Comparison of ENCODE assay signal across 26 cellular contexts in genomic region chr2:13485256-13485655, GRCh38.
DNase-seq lines count a peak whose midpoint lies in the region; ATAC-seq, FAIRE-seq and TF ChIP-seq lines count a peak whose summit lies in the region.
"Had no signal": no experiment of that assay in that cellular context is flagged by ENCODE, and none has a peak within 500 bp of the region (broad histone marks: within the 10 kb centered on the region; RNA-seq: fewer than 3 reads in every experiment).

No MANE protein-coding gene starts in this region.

- no peaks in the 10 kb centered on the region for H3K36me3 Mint-ChIP-seq in endothelial cell (ENCODE audit: low read depth, unreplicated experiment)
- H3K36me3 Mint-ChIP-seq: CD14-positive monocyte; CD4-positive, alpha-beta memory T cell; CD4-positive, CD25-positive, alpha-beta regulatory T cell; CD8-positive, alpha-beta memory T cell had no signal

- H3K4me3 Mint-ChIP-seq in endothelial cell (ENCODE audit: unreplicated experiment): no peak overlapping the region
- H3K4me3 Mint-ChIP-seq: B cell; CD14-positive monocyte; CD4-positive, alpha-beta memory T cell; CD4-positive, CD25-positive, alpha-beta regulatory T cell; CD8-positive, alpha-beta memory T cell had no signal

- 45% methylated on average over 2 of the region's 2 CpGs for WGBS in SK-N-SH (ENCODE audit: low lambda C conversion rate)

- H3K79me2 ChIP-seq in SK-N-SH (ENCODE audit: insufficient read depth): no peaks in the 10 kb centered on the region

- H3F3A ChIP-seq in SK-N-SH (replicated peaks; ENCODE audit: insufficient read depth): no peaks in the 10 kb centered on the region

- no peak overlapping the region for H3K4me3 ChIP-seq in SK-N-SH (ENCODE audit: low read depth in 2 of 2, low read length in 1 of 2)
- no peak overlapping the region for H3K4me3 ChIP-seq in kidney (ENCODE audit: low read length in 2 of 2)
- H3K4me3 ChIP-seq: A549, BLaER1, GM12878 had no signal

- H3K9me3 ChIP-seq in SK-N-SH (no peaks in the 10 kb centered on the region), kidney (ENCODE audit: control insufficient read depth in 1 of 2, low read length in 2 of 2) (no peaks in the 10 kb centered on the region)
- H3K9me3 ChIP-seq: BLaER1 had no signal

- no peaks in the 10 kb centered on the region for H3K4me1 ChIP-seq in SK-N-SH (ENCODE audit: control insufficient read depth in 1 of 2, insufficient read depth in 2 of 2, low read depth in 1 of 2, low read length in 1 of 2)
- no peaks in the 10 kb centered on the region for H3K4me1 ChIP-seq in kidney (ENCODE audit: control insufficient read depth in 1 of 2, insufficient read depth in 1 of 2, low read depth in 1 of 2, low read length in 2 of 2)
- H3K4me1 ChIP-seq: A549, BLaER1 had no signal

- CTCF ChIA-PET in SK-N-SH (lab: Yijun Ruan, JAX): interaction anchor here (1.2 kb wide), 1 partner anchor 24 kb away, joined by 4 read pairs; no protein-coding TSS in a partner anchor

- no peaks in the 10 kb centered on the region for H3K9me3 Mint-ChIP-seq in endothelial cell (ENCODE audit: unreplicated experiment)
- H3K9me3 Mint-ChIP-seq: CD14-positive monocyte had no signal

- peaks cover 2% of the 10 kb centered on the region for H3K27me3 Mint-ChIP-seq in endothelial cell (ENCODE audit: unreplicated experiment)
- H3K27me3 Mint-ChIP-seq: B cell; CD4-positive, alpha-beta memory T cell; CD4-positive, CD25-positive, alpha-beta regulatory T cell; CD8-positive, alpha-beta memory T cell had no signal

- H3K27ac ChIP-seq in SK-N-SH (ENCODE audit: low read depth in 2 of 2, low read length in 1 of 2): no peak overlapping the region
- H3K27ac ChIP-seq in kidney (ENCODE audit: low read depth in 2 of 2, low read length in 2 of 2): no peak overlapping the region
- H3K27ac ChIP-seq: 22Rv1, A549, BLaER1 had no signal

- H3K27me3 ChIP-seq in SK-N-SH (ENCODE audit: insufficient read depth): no peaks in the 10 kb centered on the region
- H3K27me3 ChIP-seq: BLaER1 had no signal

- H2AFZ ChIP-seq in SK-N-SH (ENCODE audit: low read depth): no peak overlapping the region

- DNase-seq in SK-N-SH (no peak), kidney (no peak), endothelial cell (ENCODE audit: low spot score) (no peak)
- DNase-seq: AML-193; C1 segment of cervical spinal cord; CD4-positive, alpha-beta memory T cell; CD4-positive, CD25-positive, alpha-beta regulatory T cell; CD8-positive, alpha-beta memory T cell; COR-L47; DMS 273 treated with DMSO at 0.1 percent for 48 hours; DMS153; DMS53; DMS79; DND-41; EL; GDM1 had no signal

- peak; percentile 29 for FAIRE-seq in kidney (lab: Jason Lieb, UNC)
- FAIRE-seq: A549, GM12878, GM12892, GM18507 had no signal

- no peak for TF ChIP-seq RAD21 in SK-N-SH (IDR thresholded peaks at IDR 0.05; ENCODE audit: low read length)

- H3K9ac ChIP-seq in SK-N-SH (no peak overlapping the region), kidney (ENCODE audit: low read length in 2 of 2) (no peak overlapping the region)
- H3K9ac ChIP-seq: BLaER1 had no signal

- H3K4me1 Mint-ChIP-seq in endothelial cell (ENCODE audit: unreplicated experiment): no peaks in the 10 kb centered on the region
- H3K4me1 Mint-ChIP-seq: B cell; CD14-positive monocyte; CD4-positive, alpha-beta memory T cell; CD4-positive, CD25-positive, alpha-beta regulatory T cell; CD8-positive, alpha-beta memory T cell had no signal

- no peak overlapping the region for H3K4me2 ChIP-seq in SK-N-SH
- H3K4me2 ChIP-seq: A549, BLaER1 had no signal

- no peaks in the 10 kb centered on the region for H4K20me1 ChIP-seq in SK-N-SH (ENCODE audit: insufficient read depth)
- H4K20me1 ChIP-seq: BLaER1 had no signal

- intact Hi-C loops in kidney (cut with DNase I): no loop called here

- TF ChIP-seq EP300 in SK-N-SH (IDR thresholded peaks at IDR 0.05; ENCODE audit: borderline replicate concordance in 1 of 2, low read depth in 1 of 2, low read length in 1 of 2): no peak

- POLR2A ChIA-PET in SK-N-SH (lab: Yijun Ruan, JAX): no interaction called here

- ATAC-seq in SK-N-SH treated with all-trans-retinoic acid at 6 μM for 48 hours (no peak), HG02973 (IDR thresholded peaks at IDR 0.05; ENCODE audit: unreplicated experiment) (no peak)
- ATAC-seq: A549, GM12878 had no signal

- no peak overlapping the region for H3K27ac Mint-ChIP-seq in endothelial cell (ENCODE audit: unreplicated experiment)
- H3K27ac Mint-ChIP-seq: B cell; CD14-positive monocyte; CD4-positive, alpha-beta memory T cell; CD4-positive, CD25-positive, alpha-beta regulatory T cell; CD8-positive, alpha-beta memory T cell had no signal

- TF ChIP-seq CTCF in SK-N-SH (IDR thresholded peaks at IDR 0.05): no peak
- no peak for TF ChIP-seq CTCF in kidney (IDR thresholded peaks at IDR 0.05; ENCODE audit: borderline replicate concordance, extremely low read depth, insufficient read depth)
- TF ChIP-seq CTCF in endothelial cell (IDR thresholded peaks at IDR 0.05; ENCODE audit: unreplicated experiment): no peak

- no peaks in the 10 kb centered on the region; the same call in 1 of the 2 replicates for H3K9me2 ChIP-seq in SK-N-SH

- H3K36me3 ChIP-seq in SK-N-SH (replicated peaks in 1 of 2; ENCODE audit: control insufficient read depth in 1 of 2, insufficient read depth in 2 of 2, low read length in 1 of 2) (no peaks in the 10 kb centered on the region), kidney (ENCODE audit: control insufficient read depth in 1 of 2, insufficient read depth in 2 of 2, low read length in 2 of 2) (no peaks in the 10 kb centered on the region)
- H3K36me3 ChIP-seq: BLaER1 had no signal

TF ChIP-seq in SK-N-SH treated with all-trans-retinoic acid at 6 μM for 48 hours, 23 proteins besides CTCF, POLR2A, EP300 and RAD21:
- peak; percentile 50 for TF ChIP-seq ISL1 (CRISPR knock-in tag; IDR thresholded peaks at IDR 0.05)
- peak; percentile 57 for TF ChIP-seq ZNF8 (CRISPR knock-in tag; IDR thresholded peaks at IDR 0.05)
- no peak for TF ChIP-seq ZNF565 (CRISPR knock-in tag; conservative IDR thresholded peaks at IDR 0.05; ENCODE audit: low read depth)
TF ChIP-seq in SK-N-SH treated with all-trans-retinoic acid at 6 μM for 48 hours: peak in this region for 2.

TF ChIP-seq in SK-N-SH, 30 proteins besides CTCF, POLR2A, EP300 and RAD21:
- no peak for TF ChIP-seq SIN3A (IDR thresholded peaks at IDR 0.05; ENCODE audit: borderline replicate concordance, low read depth, low read length)
- TF ChIP-seq GABPA (IDR thresholded peaks at IDR 0.05; ENCODE audit: low read depth): no peak
- no peak for TF ChIP-seq EZH2phosphoT487 (IDR thresholded peaks at IDR 0.05; ENCODE audit: borderline replicate concordance, low read depth)
- no peak for TF ChIP-seq TCF12 (IDR thresholded peaks at IDR 0.05)
- no peak for TF ChIP-seq REST (IDR thresholded peaks at IDR 0.05; ENCODE audit: low read depth, low read length)
TF ChIP-seq in SK-N-SH: peak in this region for 0.
